Comparison of ENCODE assay signal across 25 cellular contexts in the genomic region with DNA sequence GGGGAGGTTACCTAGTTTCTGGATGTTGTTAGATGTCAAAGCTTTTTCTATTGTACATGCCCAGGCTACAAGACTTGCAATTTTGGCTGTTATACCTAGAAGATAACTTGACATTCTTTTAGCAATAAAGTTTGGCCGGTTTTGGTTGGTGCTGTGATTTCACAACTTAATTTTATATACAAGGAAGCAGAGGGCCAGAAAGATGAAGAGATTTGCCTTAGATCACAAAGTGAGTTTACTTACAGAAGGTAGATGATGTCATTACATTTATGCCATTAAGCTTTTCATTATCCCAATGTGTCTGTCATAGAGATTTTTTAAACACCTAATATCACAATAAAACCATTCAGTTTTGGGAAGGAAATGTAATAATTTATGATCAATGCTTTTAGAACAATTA.
"Had no signal": no experiment of that assay in that cellular context is flagged by ENCODE, and none has a peak within 500 bp of the region (broad histone marks: within the 10 kb centered on the region; RNA-seq: fewer than 3 reads in every experiment).

No MANE protein-coding gene starts in this region.

- H3K4me1 ChIP-seq: colonic mucosa, esophagus squamous epithelium, gastrocnemius medialis, heart right ventricle, left lung, lower lobe of right lung had no signal

- H3K27me3 ChIP-seq: colonic mucosa, esophagus squamous epithelium, gastrocnemius medialis, heart right ventricle, left lung had no signal

- H3K9me3 ChIP-seq: colonic mucosa, esophagus squamous epithelium, gastrocnemius medialis, lower lobe of right lung, mucosa of descending colon had no signal

- H3K36me3 ChIP-seq: colonic mucosa, esophagus squamous epithelium, gastrocnemius medialis, heart right ventricle, left lung, lower lobe of right lung had no signal

- DNase-seq: colonic mucosa; cortex of kidney; effector CD8-positive, alpha-beta T cell; effector memory CD8-positive, alpha-beta T cell; endodermal cell; erythroblast; esophagus squamous epithelium; foreskin fibroblast; foreskin melanocyte; gastrocnemius medialis; glutamatergic neuron; head of caudate nucleus; heart right ventricle; hippocampal formation; left cardiac atrium; left lung; left ventricle myocardium superior; lower lobe of right lung; mesenchymal stem cell; mucosa of descending colon; naive B cell had no signal

- H3K4me3 ChIP-seq: colonic mucosa, esophagus squamous epithelium, gastrocnemius medialis, heart right ventricle, left lung, lower lobe of right lung, mucosa of descending colon had no signal

- H3K27ac ChIP-seq: colonic mucosa, epithelial cell of prostate, esophagus squamous epithelium, gastrocnemius medialis, heart right ventricle, left lung, lower lobe of right lung had no signal

- FAIRE-seq: islet of Langerhans, keratinocyte had no signal

- ATAC-seq: effector memory CD8-positive, alpha-beta T cell; esophagus mucosa; gastrocnemius medialis; heart right ventricle; left cardiac atrium; left lung; left ventricle myocardium superior; lower lobe of right lung; mucosa of descending colon had no signal
